Comparison of ENCODE assay signal across 7 cellular contexts in genomic region chr10:61867374-61867773, GRCh38. TPM values are rescaled to one million over a fixed set of nuclear protein-coding genes. Genes with fewer than 3 reads are reported as not detected.
DNase-seq lines count a peak whose midpoint lies in the region; ATAC-seq and TF ChIP-seq lines count a peak whose summit lies in the region.
"Not testable (repeated sequence)": the region's sequence is repeated elsewhere in the genome, so short reads cannot be mapped to it uniquely, and the experiment has no call there.

No MANE protein-coding gene starts in this region.

- not testable (repeated sequence) for H3K9me3 ChIP-seq in OCI-LY1 (ENCODE audit: low read length); osteoblast (ENCODE audit: low read depth, low read length)

- H3K27me3 ChIP-seq in OCI-LY1 (ENCODE audit: insufficient read depth, low read length); dorsolateral prefrontal cortex; osteoblast (ENCODE audit: insufficient read depth, low read length): not testable (repeated sequence)

- peak overlapping the region; percentile 32 for H3K4me3 Mint-ChIP-seq in activated naive CD8-positive, alpha-beta T cell treated with anti-CD3 and anti-CD28 coated beads for 36 hours
- peak overlapping the region; percentile 72 to 84 (median 81) for H3K4me3 Mint-ChIP-seq in immature natural killer cell
- peak overlapping the region; percentile 70 to 83 for H3K4me3 Mint-ChIP-seq in stimulated activated naive B cell treated with anti-CD40 and anti-IgM and Interleukin-4, amounts not matched to agents 10 μg/mL and 1 μg/mL and 100 μg/mL, for 72 hours

- ATAC-seq in stimulated activated naive B cell treated with anti-CD40 and anti-IgM and Interleukin-4, amounts not matched to agents 10 μg/mL and 1 μg/mL and 100 μg/mL, for 72 hours (replicated peaks), result not testable (repeated sequence)

- not testable (repeated sequence) for H4K20me1 ChIP-seq in OCI-LY1 (ENCODE audit: insufficient read depth, low read length); osteoblast (ENCODE audit: insufficient read depth, low read length)

- H3K27me3 Mint-ChIP-seq in activated naive CD8-positive, alpha-beta T cell treated with anti-CD3 and anti-CD28 coated beads for 36 hours; immature natural killer cell (ENCODE audit: low read depth in 3 of 3); stimulated activated naive B cell treated with anti-CD40 and anti-IgM and Interleukin-4, amounts not matched to agents 10 μg/mL and 1 μg/mL and 100 μg/mL, for 72 hours: not testable (repeated sequence)

- H3K4me3 ChIP-seq in OCI-LY1 (ENCODE audit: low read depth, low read length, poor library complexity, severe bottlenecking) (peak overlapping the region; percentile 31), dorsolateral prefrontal cortex (peak overlapping the region; percentile 2 to 67 (median 48)), osteoblast (ENCODE audit: insufficient read depth, low read length) (peak overlapping the region; percentile 49)

- H3K9me3 Mint-ChIP-seq in activated naive CD8-positive, alpha-beta T cell treated with anti-CD3 and anti-CD28 coated beads for 36 hours; immature natural killer cell; stimulated activated naive B cell treated with anti-CD40 and anti-IgM and Interleukin-4, amounts not matched to agents 10 μg/mL and 1 μg/mL and 100 μg/mL, for 72 hours: not testable (repeated sequence)

- peaks cover 11% of the 10 kb centered on the region for H3K4me1 Mint-ChIP-seq in activated naive CD8-positive, alpha-beta T cell treated with anti-CD3 and anti-CD28 coated beads for 36 hours
- H3K4me1 Mint-ChIP-seq in immature natural killer cell; stimulated activated naive B cell treated with anti-CD40 and anti-IgM and Interleukin-4, amounts not matched to agents 10 μg/mL and 1 μg/mL and 100 μg/mL, for 72 hours: not testable (repeated sequence)

- H3K79me2 ChIP-seq in OCI-LY1 (ENCODE audit: insufficient read depth, low read length); osteoblast (ENCODE audit: insufficient read depth, low read length): not testable (repeated sequence)

- not testable (repeated sequence) for H2AFZ ChIP-seq in OCI-LY1 (ENCODE audit: low read length)
- H2AFZ ChIP-seq in osteoblast (ENCODE audit: low read length), result peak overlapping the region; percentile 52

- intact Hi-C loops in dorsolateral prefrontal cortex (cut with DNase I), result not testable (repeated sequence)

- not testable (repeated sequence) for H3K9me2 ChIP-seq in OCI-LY1 (ENCODE audit: low read depth, low read length)

- H3K27ac ChIP-seq in OCI-LY1 (ENCODE audit: low read depth, low read length, poor library complexity, severe bottlenecking); dorsolateral prefrontal cortex; osteoblast (ENCODE audit: low read depth, low read length): not testable (repeated sequence)

- peak; percentile 81 for DNase-seq in activated CD8-positive, alpha-beta memory T cell treated with anti-CD3 and anti-CD28 coated beads for 24 hours
- peak; percentile 14 for DNase-seq in activated naive CD8-positive, alpha-beta T cell treated with anti-CD3 and anti-CD28 coated beads for 36 hours
- DNase-seq in dorsolateral prefrontal cortex; osteoblast (ENCODE audit: insufficient read length, low spot score, missing footprints): not testable (repeated sequence)
- peak in 1 of 3 donors; percentile 33 for DNase-seq in immature natural killer cell
- peak; percentile 3 for DNase-seq in stimulated activated naive B cell treated with anti-CD40 and anti-IgM and Interleukin-4, amounts not matched to agents 10 μg/mL and 1 μg/mL and 100 μg/mL, for 72 hours

- H3F3A ChIP-seq in OCI-LY1 (ENCODE audit: insufficient read depth, low read length), result not testable (repeated sequence)

- not testable (repeated sequence) for TF ChIP-seq CTCF in OCI-LY1 (IDR thresholded peaks at IDR 0.05; ENCODE audit: low read length); dorsolateral prefrontal cortex (IDR thresholded peaks at IDR 0.05 in 54 of 56, conservative IDR thresholded peaks at IDR 0.05 in 2 of 56; ENCODE audit: low read depth in 1 of 56, partially characterized antibody in 56 of 56); osteoblast (IDR thresholded peaks at IDR 0.05; ENCODE audit: extremely low read depth, low read depth, low read length)

- H3K36me3 Mint-ChIP-seq in activated naive CD8-positive, alpha-beta T cell treated with anti-CD3 and anti-CD28 coated beads for 36 hours; immature natural killer cell; stimulated activated naive B cell treated with anti-CD40 and anti-IgM and Interleukin-4, amounts not matched to agents 10 μg/mL and 1 μg/mL and 100 μg/mL, for 72 hours: not testable (repeated sequence)

- not testable (repeated sequence) for H3K36me3 ChIP-seq in OCI-LY1 (ENCODE audit: insufficient read depth, low read length); osteoblast (ENCODE audit: insufficient read depth, low read length)

- not testable (repeated sequence) for H3K4me1 ChIP-seq in OCI-LY1 (ENCODE audit: insufficient read depth, low read length, severe bottlenecking)
- peaks cover 17% of the 10 kb centered on the region for H3K4me1 ChIP-seq in osteoblast (ENCODE audit: insufficient read depth, low read length)

- H3K4me2 ChIP-seq in OCI-LY1 (ENCODE audit: low read length) (peak overlapping the region; percentile 40; the same call in 1 of the 2 replicates), osteoblast (ENCODE audit: insufficient read depth, low read length) (peak overlapping the region; percentile 38)

- peak overlapping the region; percentile 10; the same call in 1 of the 2 replicates for H3K9ac ChIP-seq in OCI-LY1 (ENCODE audit: low read length)

- peak overlapping the region; percentile 75 for H3K27ac Mint-ChIP-seq in activated naive CD8-positive, alpha-beta T cell treated with anti-CD3 and anti-CD28 coated beads for 36 hours
- peak overlapping the region in 5 of 6 donors; percentile 17 to 77 (median 45) for H3K27ac Mint-ChIP-seq in immature natural killer cell
- H3K27ac Mint-ChIP-seq in stimulated activated naive B cell treated with anti-CD40 and anti-IgM and Interleukin-4, amounts not matched to agents 10 μg/mL and 1 μg/mL and 100 μg/mL, for 72 hours, result peak overlapping the region; percentile 47

RNA-seq across cellular contexts. Expression of gene ARID5B, which starts 34.1 kb away (rescaled TPM):
- total RNA-seq in activated naive CD8-positive, alpha-beta T cell treated with anti-CD3 and anti-CD28 coated beads for 36 hours, result 10 to 100 TPM; 16.5 to 17.1 TPM
- 10 to 100 TPM; 24.8 to 70.5 (median 48.1) TPM for total RNA-seq in dorsolateral prefrontal cortex
- polyA plus RNA-seq in immature natural killer cell, result 10 to 100 TPM; 12.2 to 35.3 (median 22.1) TPM
- total RNA-seq in osteoblast, result 88.4 and 94.1 TPM in 2 replicates
